ENCODE assay signal across 34 cellular contexts in the genomic region with DNA sequence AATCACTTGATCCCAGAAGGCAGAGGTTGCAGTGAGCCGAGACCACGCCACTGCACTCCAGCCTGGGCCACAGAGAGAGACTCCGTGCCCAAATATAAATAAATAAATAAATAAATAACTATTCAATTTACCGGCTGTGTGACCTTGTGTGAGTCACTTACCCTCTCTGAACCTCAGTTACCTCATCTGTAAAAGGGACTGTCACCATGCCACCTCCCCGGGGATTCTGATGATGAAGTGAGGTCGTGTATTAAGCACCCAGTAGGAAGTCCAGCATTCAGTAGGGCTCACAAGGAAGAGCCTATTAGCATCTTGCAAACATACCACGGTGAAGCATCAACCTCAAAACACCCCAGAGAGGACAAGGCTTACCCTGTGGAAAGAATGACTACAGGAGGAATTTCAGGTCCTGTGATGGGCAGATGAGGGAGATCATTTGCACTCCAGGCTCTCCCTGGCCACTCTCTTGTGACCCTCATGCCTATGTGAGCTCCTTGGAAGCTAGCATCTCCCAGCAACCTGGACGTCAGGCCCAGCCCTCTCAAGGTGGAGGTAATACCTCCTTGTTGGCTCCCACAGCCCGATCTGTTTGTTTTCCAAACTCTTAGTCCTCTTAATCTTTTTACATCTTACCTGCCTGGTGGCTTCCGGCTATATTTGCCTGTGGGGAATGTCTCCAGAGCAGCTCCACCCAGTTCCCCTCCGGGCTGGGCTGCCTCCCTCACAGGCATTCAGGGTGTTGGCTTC. TPM values are rescaled to one million over a fixed set of nuclear protein-coding genes. Genes with fewer than 3 reads are reported as not detected.
"Had no signal": no experiment of that assay in that cellular context is flagged by ENCODE, and none has a peak within 500 bp of the region (broad histone marks: within the 10 kb centered on the region; RNA-seq: fewer than 3 reads in every experiment).

No MANE protein-coding gene starts in this region.

- H3K36me3 ChIP-seq: brain microvascular endothelial cell, gastrocnemius medialis, pancreas, sigmoid colon, stomach, thyroid gland, upper lobe of right lung had no signal

- H3K4me3 ChIP-seq: coronary artery, dorsolateral prefrontal cortex, gastrocnemius medialis, pancreas, psoas muscle, sigmoid colon, stomach, thyroid gland, upper lobe of right lung had no signal

- FAIRE-seq: astrocyte, keratinocyte, pancreas, small intestine had no signal

- H3K9me3 Mint-ChIP-seq: activated B cell treated with CpG ODN at 0.5 μM for 24 hours; activated CD8-positive, alpha-beta T cell treated with anti-CD3 and anti-CD28 coated beads for 36 hours; naive thymus-derived CD4-positive, alpha-beta T cell; stimulated activated naive B cell treated with anti-CD40 and anti-IgM and Interleukin-4, amounts not matched to agents 10 μg/mL and 1 μg/mL and 100 μg/mL, for 72 hours had no signal

- H3K27me3 ChIP-seq: pancreas, thyroid gland had no signal

- H3K27ac Mint-ChIP-seq: activated B cell treated with CpG ODN at 0.5 μM for 24 hours; activated CD8-positive, alpha-beta T cell treated with anti-CD3 and anti-CD28 coated beads for 36 hours; activated naive CD8-positive, alpha-beta T cell; naive thymus-derived CD4-positive, alpha-beta T cell; stimulated activated naive B cell treated with anti-CD40 and anti-IgM and Interleukin-4, amounts not matched to agents 10 μg/mL and 1 μg/mL and 100 μg/mL, for 72 hours; T-helper 17 cell had no signal

- H3K27ac ChIP-seq: brain microvascular endothelial cell, coronary artery, dorsolateral prefrontal cortex, gastrocnemius medialis, pancreas, psoas muscle, sigmoid colon, stomach, thyroid gland, upper lobe of right lung had no signal

- DNase-seq: activated B cell treated with CpG ODN at 0.5 μM for 24 hours; activated CD4-positive, alpha-beta T cell treated with anti-CD3 and anti-CD28 coated beads, Interleukin-2, amount 50 U/mL, for 1 hour; activated CD8-positive, alpha-beta T cell treated with anti-CD3 and anti-CD28 coated beads for 36 hours; activated naive CD4-positive, alpha-beta T cell; activated T-cell treated with anti-CD3 and anti-CD28 coated beads, Interleukin-2, amount 50 U/mL, for 48 hours; brain microvascular endothelial cell; dorsolateral prefrontal cortex; effector memory CD4-positive, alpha-beta T cell; erythroblast; gastrocnemius medialis; glutamatergic neuron; left cardiac atrium; left ventricle myocardium superior; midbrain; naive thymus-derived CD4-positive, alpha-beta T cell; pancreas; sigmoid colon; small intestine; stimulated activated CD4-positive, alpha-beta T cell treated with anti-CD3 and anti-CD28 coated beads, Interleukin-1b, Interleukin-23, amount 100 ng/mL, for 48 hours; stimulated activated CD4-positive, alpha-beta T cell treated with anti-CD3 and anti-CD28 coated beads, Interleukin-4, amount 100 ng/mL, for 4 hours; stimulated activated CD8-positive, alpha-beta memory T cell treated with anti-CD3 and anti-CD28 coated beads, Interleukin-4, amount 100 ng/mL, for 48 hours; stimulated activated naive B cell treated with anti-CD40 and anti-IgM and Interleukin-4, amounts not matched to agents 10 μg/mL and 1 μg/mL and 100 μg/mL, for 72 hours; stomach; T-helper 17 cell; T1000; thyroid gland; upper lobe of right lung had no signal

- H3K4me3 Mint-ChIP-seq: activated B cell treated with CpG ODN at 0.5 μM for 24 hours; activated CD8-positive, alpha-beta T cell treated with anti-CD3 and anti-CD28 coated beads for 36 hours; activated naive CD8-positive, alpha-beta T cell; naive thymus-derived CD4-positive, alpha-beta T cell; stimulated activated naive B cell treated with anti-CD40 and anti-IgM and Interleukin-4, amounts not matched to agents 10 μg/mL and 1 μg/mL and 100 μg/mL, for 72 hours; T-helper 17 cell had no signal

- H3K4me1 Mint-ChIP-seq: activated B cell treated with CpG ODN at 0.5 μM for 24 hours; stimulated activated naive B cell treated with anti-CD40 and anti-IgM and Interleukin-4, amounts not matched to agents 10 μg/mL and 1 μg/mL and 100 μg/mL, for 72 hours had no signal

- H3K4me1 ChIP-seq: gastrocnemius medialis, pancreas, psoas muscle, sigmoid colon, thyroid gland, upper lobe of right lung had no signal

- ATAC-seq: activated CD8-positive, alpha-beta T cell treated with anti-CD3 and anti-CD28 coated beads for 36 hours; gastrocnemius medialis; left cardiac atrium; left ventricle myocardium superior; naive thymus-derived CD4-positive, alpha-beta T cell; psoas muscle; stimulated activated naive B cell treated with anti-CD40 and anti-IgM and Interleukin-4, amounts not matched to agents 10 μg/mL and 1 μg/mL and 100 μg/mL, for 72 hours; T-helper 17 cell; upper lobe of right lung had no signal

- H3K36me3 Mint-ChIP-seq: activated naive CD8-positive, alpha-beta T cell; naive thymus-derived CD4-positive, alpha-beta T cell; stimulated activated naive B cell treated with anti-CD40 and anti-IgM and Interleukin-4, amounts not matched to agents 10 μg/mL and 1 μg/mL and 100 μg/mL, for 72 hours had no signal

- H3K9me3 ChIP-seq: gastrocnemius medialis, pancreas, psoas muscle, sigmoid colon, stomach, thyroid gland, upper lobe of right lung had no signal

RNA-seq across cellular contexts. Expression of gene C1QA, which starts 7.6 kb away (rescaled TPM):
- total RNA-seq: activated B cell treated with CpG ODN at 0.5 μM for 24 hours; activated CD8-positive, alpha-beta T cell treated with anti-CD3 and anti-CD28 coated beads for 36 hours; astrocyte; lung microvascular endothelial cell; T-helper 17 cell had no signal
- polyA plus RNA-seq: keratinocyte; naive thymus-derived CD4-positive, alpha-beta T cell; neural cell had no signal

RNA-seq across cellular contexts. Expression of gene C1QC, which starts 14.6 kb away (rescaled TPM):
- total RNA-seq: activated B cell treated with CpG ODN at 0.5 μM for 24 hours; activated CD8-positive, alpha-beta T cell treated with anti-CD3 and anti-CD28 coated beads for 36 hours; astrocyte; lung microvascular endothelial cell; T-helper 17 cell had no signal
- polyA plus RNA-seq: keratinocyte; naive thymus-derived CD4-positive, alpha-beta T cell; neural cell had no signal

RNA-seq across cellular contexts. Expression of gene C1QB, which starts 24.2 kb away (rescaled TPM):
- total RNA-seq: activated B cell treated with CpG ODN at 0.5 μM for 24 hours; activated CD8-positive, alpha-beta T cell treated with anti-CD3 and anti-CD28 coated beads for 36 hours; astrocyte; lung microvascular endothelial cell; T-helper 17 cell had no signal
- polyA plus RNA-seq: keratinocyte; naive thymus-derived CD4-positive, alpha-beta T cell; neural cell had no signal
